ENCODE assay signal across 37 cellular contexts in the genomic region with DNA sequence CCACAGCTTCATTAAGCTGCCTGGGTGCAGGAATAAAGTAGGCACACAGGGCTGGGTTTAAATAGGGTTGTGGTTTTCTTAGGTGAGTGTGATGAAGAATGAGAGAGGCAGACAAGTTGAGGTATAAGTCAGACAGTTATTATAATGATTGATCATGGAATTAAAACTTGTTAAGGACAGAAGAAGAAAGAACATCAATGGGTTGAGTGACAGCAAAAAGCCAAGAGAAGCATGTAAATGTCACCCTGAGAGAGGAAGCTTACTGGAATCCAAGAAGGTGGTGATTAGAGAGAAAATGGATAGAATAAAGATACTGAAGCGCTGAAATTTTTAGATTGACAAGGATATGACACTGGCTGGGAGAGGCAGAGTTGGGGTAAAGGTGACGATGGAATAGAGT.
"Had no signal": no experiment of that assay in that cellular context is flagged by ENCODE, and none has a peak within 500 bp of the region (broad histone marks: within the 10 kb centered on the region; RNA-seq: fewer than 3 reads in every experiment).

No MANE protein-coding gene starts in this region.

- H3K4me1 Mint-ChIP-seq: activated naive CD4-positive, alpha-beta T cell treated with anti-CD3 and anti-CD28 coated beads, Interleukin-2, amount 10 ng/mL, durations not matched to agents 7 days and 5 days; activated naive CD4-positive, alpha-beta T cell treated with anti-CD3 and anti-CD28 coated beads, Interleukin-2, amount 50 U/mL, for 24 hours; activated naive CD8-positive, alpha-beta T cell treated with anti-CD3 and anti-CD28 coated beads for 36 hours; activated naive CD8-positive, alpha-beta T cell treated with anti-CD3 and anti-CD28 coated beads, Interleukin-2, amount 10 ng/mL, durations not matched to agents 7 days and 5 days; activated naive CD8-positive, alpha-beta T cell treated with anti-CD3 and anti-CD28 coated beads, Interleukin-2, amount 50 U/mL, for 24 hours; activated T-helper 17 cell treated with anti-CD3 and anti-CD28 coated beads, Interleukin-2, amount 50 U/mL, for 72 hours; central memory CD8-positive, alpha-beta T cell had no signal

- H3K36me3 ChIP-seq: adrenal gland, ascending aorta, brain microvascular endothelial cell, breast epithelium, cardiac muscle cell had no signal

- H3K9me3 Mint-ChIP-seq: activated naive CD4-positive, alpha-beta T cell treated with anti-CD3 and anti-CD28 coated beads for 36 hours; activated naive CD4-positive, alpha-beta T cell treated with anti-CD3 and anti-CD28 coated beads, Interleukin-2, amount 10 ng/mL, durations not matched to agents 7 days and 5 days; activated naive CD4-positive, alpha-beta T cell treated with anti-CD3 and anti-CD28 coated beads, Interleukin-2, amount 50 U/mL, for 24 hours; activated naive CD8-positive, alpha-beta T cell treated with anti-CD3 and anti-CD28 coated beads for 36 hours; activated naive CD8-positive, alpha-beta T cell treated with anti-CD3 and anti-CD28 coated beads, Interleukin-2, amount 10 ng/mL, durations not matched to agents 7 days and 5 days; activated naive CD8-positive, alpha-beta T cell treated with anti-CD3 and anti-CD28 coated beads, Interleukin-2, amount 50 U/mL, for 24 hours; activated T-cell treated with anti-CD3 and anti-CD28 coated beads, Interleukin-2, amount 50 U/mL, for 24 hours; activated T-cell treated with anti-CD3 and anti-CD28 coated beads, Interleukin-2, amount 50 U/mL, for 4 hours; activated T-cell treated with anti-CD3 and anti-CD28 coated beads, Interleukin-2, amount 50 U/mL, for 72 hours; activated T-helper 17 cell treated with anti-CD3 and anti-CD28 coated beads, Interleukin-2, amount 50 U/mL, for 72 hours; activated T-helper 2 cell treated with anti-CD3 and anti-CD28 coated beads, Interferon-gamma antibody, Interleukin-2, Interleukin-4, amounts not matched to agents 10 μg/mL and 5 μg/mL and 100 μg/mL, durations not matched to agents 14 hours and 24 hours and 36 hours; brain; central memory CD8-positive, alpha-beta T cell had no signal

- H3K27me3 ChIP-seq: adrenal gland, ascending aorta, body of pancreas, brain microvascular endothelial cell, breast epithelium, cardiac muscle cell had no signal

- H3K27me3 Mint-ChIP-seq: activated naive CD4-positive, alpha-beta T cell treated with anti-CD3 and anti-CD28 coated beads, Interleukin-2, amount 10 ng/mL, durations not matched to agents 7 days and 5 days; activated naive CD4-positive, alpha-beta T cell treated with anti-CD3 and anti-CD28 coated beads, Interleukin-2, amount 50 U/mL, for 24 hours; activated naive CD8-positive, alpha-beta T cell; activated naive CD8-positive, alpha-beta T cell treated with anti-CD3 and anti-CD28 coated beads for 36 hours; activated naive CD8-positive, alpha-beta T cell treated with anti-CD3 and anti-CD28 coated beads, Interleukin-2, amount 50 U/mL, for 24 hours; activated T-cell treated with anti-CD3 and anti-CD28 coated beads, Interleukin-2, amount 50 U/mL, for 24 hours; activated T-helper 17 cell treated with anti-CD3 and anti-CD28 coated beads, Interleukin-2, amount 50 U/mL, for 72 hours; brain; central memory CD8-positive, alpha-beta T cell had no signal

- H3K4me1 ChIP-seq: adrenal gland, ascending aorta, body of pancreas, breast epithelium had no signal

- DNase-seq: activated effector memory CD4-positive, alpha-beta T cell treated with anti-CD3 and anti-CD28 coated beads, Interleukin-2, amount 50 U/mL, for 16 hours; activated effector memory CD4-positive, alpha-beta T cell treated with Interleukin-2 at 50 U/mL for 16 hours; activated gamma-delta T cell; activated gamma-delta T cell treated with Interleukin-2 at 50 U/mL for 16 hours; activated naive CD4-positive, alpha-beta T cell; activated naive CD4-positive, alpha-beta T cell treated with anti-CD3 and anti-CD28 coated beads for 36 hours; activated naive CD4-positive, alpha-beta T cell treated with anti-CD3 and anti-CD28 coated beads, Interleukin-2, amount 10 ng/mL, durations not matched to agents 7 days and 5 days; activated naive CD4-positive, alpha-beta T cell treated with anti-CD3 and anti-CD28 coated beads, Interleukin-2, amount 50 U/mL, for 16 hours; activated naive CD4-positive, alpha-beta T cell treated with Interleukin-2 at 50 U/mL for 16 hours; activated naive CD8-positive, alpha-beta T cell treated with anti-CD3 and anti-CD28 coated beads for 36 hours; activated naive CD8-positive, alpha-beta T cell treated with anti-CD3 and anti-CD28 coated beads, Interleukin-2, amount 10 ng/mL, durations not matched to agents 7 days and 5 days; activated naive CD8-positive, alpha-beta T cell treated with anti-CD3 and anti-CD28 coated beads, Interleukin-2, amount 50 U/mL, for 24 hours; activated T-cell treated with anti-CD3 and anti-CD28 coated beads, Interleukin-2, amount 50 U/mL, for 1 hour; activated T-cell treated with anti-CD3 and anti-CD28 coated beads, Interleukin-2, amount 50 U/mL, for 24 hours; activated T-cell treated with anti-CD3 and anti-CD28 coated beads, Interleukin-2, amount 50 U/mL, for 4 hours; activated T-cell treated with anti-CD3 and anti-CD28 coated beads, Interleukin-2, amount 50 U/mL, for 48 hours; activated T-cell treated with anti-CD3 and anti-CD28 coated beads, Interleukin-2, amount 50 U/mL, for 72 hours; adrenal gland; amniotic stem cell; amygdala; anterior cingulate cortex; aorta; body of pancreas; brain microvascular endothelial cell; central memory CD4-positive, alpha-beta T cell; cerebellar nuclear complex had no signal

- H3K27ac Mint-ChIP-seq: activated naive CD4-positive, alpha-beta T cell treated with anti-CD3 and anti-CD28 coated beads for 36 hours; activated naive CD4-positive, alpha-beta T cell treated with anti-CD3 and anti-CD28 coated beads, Interleukin-2, amount 10 ng/mL, durations not matched to agents 7 days and 5 days; activated naive CD4-positive, alpha-beta T cell treated with anti-CD3 and anti-CD28 coated beads, Interleukin-2, amount 50 U/mL, for 24 hours; activated naive CD4-positive, alpha-beta T cell treated with anti-CD3 and anti-CD28 coated beads, Interleukin-2, amount 50 U/mL, for 72 hours; activated naive CD8-positive, alpha-beta T cell; activated naive CD8-positive, alpha-beta T cell treated with anti-CD3 and anti-CD28 coated beads for 36 hours; activated naive CD8-positive, alpha-beta T cell treated with anti-CD3 and anti-CD28 coated beads, Interleukin-2, amount 10 ng/mL, durations not matched to agents 7 days and 5 days; activated naive CD8-positive, alpha-beta T cell treated with anti-CD3 and anti-CD28 coated beads, Interleukin-2, amount 50 U/mL, for 24 hours; activated T-cell treated with anti-CD3 and anti-CD28 coated beads, Interleukin-2, amount 50 U/mL, for 24 hours; activated T-cell treated with anti-CD3 and anti-CD28 coated beads, Interleukin-2, amount 50 U/mL, for 72 hours; activated T-helper 1 cell treated with anti-CD3 and anti-CD28 coated beads, Interleukin-12 subunit alpha, Interleukin-12 subunit beta, Interleukin-2, Interleukin-4 antibody, amounts not matched to agents 30 ng/mL and 10 ng/mL and 1 ng/mL, durations not matched to agents 14 hours and 24 hours and 36 hours; activated T-helper 17 cell treated with anti-CD3 and anti-CD28 coated beads, Interleukin-2, amount 50 U/mL, for 72 hours; activated T-helper 2 cell treated with anti-CD3 and anti-CD28 coated beads, Interferon-gamma antibody, Interleukin-2, Interleukin-4, amounts not matched to agents 10 μg/mL and 5 μg/mL and 100 μg/mL, durations not matched to agents 14 hours and 24 hours and 36 hours had no signal

- H3K27ac ChIP-seq: adrenal gland, ascending aorta, body of pancreas, brain microvascular endothelial cell, breast epithelium, cardiac muscle cell had no signal

- H3K4me3 Mint-ChIP-seq: activated naive CD4-positive, alpha-beta T cell treated with anti-CD3 and anti-CD28 coated beads for 36 hours; activated naive CD4-positive, alpha-beta T cell treated with anti-CD3 and anti-CD28 coated beads, Interleukin-2, amount 10 ng/mL, durations not matched to agents 7 days and 5 days; activated naive CD4-positive, alpha-beta T cell treated with anti-CD3 and anti-CD28 coated beads, Interleukin-2, amount 50 U/mL, for 24 hours; activated naive CD8-positive, alpha-beta T cell; activated naive CD8-positive, alpha-beta T cell treated with anti-CD3 and anti-CD28 coated beads for 36 hours; activated naive CD8-positive, alpha-beta T cell treated with anti-CD3 and anti-CD28 coated beads, Interleukin-2, amount 10 ng/mL, durations not matched to agents 7 days and 5 days; activated naive CD8-positive, alpha-beta T cell treated with anti-CD3 and anti-CD28 coated beads, Interleukin-2, amount 50 U/mL, for 24 hours; activated T-cell treated with anti-CD3 and anti-CD28 coated beads, Interleukin-2, amount 50 U/mL, for 24 hours; activated T-cell treated with anti-CD3 and anti-CD28 coated beads, Interleukin-2, amount 50 U/mL, for 4 hours; activated T-cell treated with anti-CD3 and anti-CD28 coated beads, Interleukin-2, amount 50 U/mL, for 72 hours; activated T-helper 1 cell treated with anti-CD3 and anti-CD28 coated beads, Interleukin-12 subunit alpha, Interleukin-12 subunit beta, Interleukin-2, Interleukin-4 antibody, amounts not matched to agents 30 ng/mL and 10 ng/mL and 1 ng/mL, durations not matched to agents 14 hours and 24 hours and 36 hours; activated T-helper 17 cell treated with anti-CD3 and anti-CD28 coated beads, Interleukin-2, amount 50 U/mL, for 72 hours; brain; central memory CD8-positive, alpha-beta T cell had no signal

- H3K36me3 Mint-ChIP-seq: activated naive CD4-positive, alpha-beta T cell treated with anti-CD3 and anti-CD28 coated beads, Interleukin-2, amount 10 ng/mL, durations not matched to agents 7 days and 5 days; activated naive CD4-positive, alpha-beta T cell treated with anti-CD3 and anti-CD28 coated beads, Interleukin-2, amount 50 U/mL, for 24 hours; activated naive CD8-positive, alpha-beta T cell; activated naive CD8-positive, alpha-beta T cell treated with anti-CD3 and anti-CD28 coated beads for 36 hours; activated naive CD8-positive, alpha-beta T cell treated with anti-CD3 and anti-CD28 coated beads, Interleukin-2, amount 10 ng/mL, durations not matched to agents 7 days and 5 days; brain had no signal

- H3K9me3 ChIP-seq: adrenal gland, ascending aorta, body of pancreas, breast epithelium had no signal

- H3K4me3 ChIP-seq: adrenal gland, ascending aorta, body of pancreas, breast epithelium, cardiac muscle cell had no signal

- ATAC-seq: activated naive CD4-positive, alpha-beta T cell treated with anti-CD3 and anti-CD28 coated beads, Interleukin-2, amount 50 U/mL, for 72 hours; activated naive CD8-positive, alpha-beta T cell treated with anti-CD3 and anti-CD28 coated beads, Interleukin-2, amount 50 U/mL, for 24 hours; activated T-cell treated with anti-CD3 and anti-CD28 coated beads, Interleukin-2, amount 50 U/mL, for 4 hours; activated T-cell treated with anti-CD3 and anti-CD28 coated beads, Interleukin-2, amount 50 U/mL, for 72 hours; activated T-helper 17 cell treated with anti-CD3 and anti-CD28 coated beads, Interleukin-2, amount 50 U/mL, for 72 hours; body of pancreas had no signal
